ENCODE assay signal across 14 cellular contexts in the genomic region with DNA sequence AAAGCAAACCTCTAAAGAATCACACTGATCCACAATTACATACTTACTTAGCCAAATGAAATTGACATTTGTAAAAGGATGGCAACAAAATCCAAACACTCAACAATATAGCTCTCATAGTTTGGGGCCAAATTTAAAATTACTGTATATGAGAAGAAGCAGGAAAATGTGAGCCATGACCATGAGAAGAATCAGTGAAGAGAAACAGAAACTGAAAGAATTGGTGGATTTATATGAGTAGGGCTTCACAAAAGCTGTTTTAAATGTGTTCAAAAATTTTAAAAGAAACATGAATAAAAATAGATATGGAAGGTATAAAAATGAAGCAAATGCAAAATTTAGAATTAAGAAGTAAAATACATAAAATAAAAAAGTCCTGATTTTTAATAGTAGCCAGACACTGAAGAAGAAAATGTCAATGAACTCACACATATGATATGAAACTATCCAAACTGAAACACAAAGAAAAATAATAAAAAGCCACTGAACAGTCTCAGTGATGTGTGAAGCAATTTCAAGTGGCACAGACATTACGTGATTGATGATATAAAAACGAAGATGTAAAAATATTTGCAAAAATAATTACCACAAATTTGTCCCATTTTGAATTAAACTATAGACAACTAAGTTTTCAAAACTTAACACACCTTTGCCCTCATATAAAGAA.
"Had no signal": no experiment of that assay in that cellular context is flagged by ENCODE, and none has a peak within 500 bp of the region (broad histone marks: within the 10 kb centered on the region; RNA-seq: fewer than 3 reads in every experiment).

No MANE protein-coding gene starts in this region.

- H3K9me3 ChIP-seq: lower lobe of right lung, prostate gland had no signal

- H3K27me3 ChIP-seq: sigmoid colon, spleen, upper lobe of left lung had no signal

- ATAC-seq: activated naive CD4-positive, alpha-beta T cell treated with anti-CD3 and anti-CD28 coated beads, Interleukin-2, amount 50 U/mL, for 72 hours; esophagus mucosa; left colon; lower lobe of right lung; stimulated activated naive CD8-positive, alpha-beta T cell treated with anti-CD3 and anti-CD28 coated beads, Interleukin-15, amount 100 ng/mL, for 72 hours had no signal

- H3K4me1 ChIP-seq: lower lobe of right lung, prostate gland, sigmoid colon, spleen, upper lobe of left lung had no signal

- H3K27ac ChIP-seq: lower lobe of right lung, prostate gland, sigmoid colon, spleen, upper lobe of left lung had no signal

- H3K4me3 ChIP-seq: lower lobe of right lung, prostate gland, sigmoid colon, spleen, upper lobe of left lung had no signal

- H3K36me3 ChIP-seq: lower lobe of right lung, prostate gland, sigmoid colon, spleen, upper lobe of left lung had no signal

- DNase-seq: activated CD4-positive, alpha-beta T cell treated with anti-CD3 and anti-CD28 coated beads for 1 hour; activated CD4-positive, alpha-beta T cell treated with anti-CD3 and anti-CD28 coated beads, Interleukin-2, amount 50 U/mL, for 48 hours; activated T-cell treated with anti-CD3 and anti-CD28 coated beads, Interleukin-2, amount 50 U/mL, for 24 hours; left colon; lower lobe of right lung; nephron progenitor cell; sigmoid colon; spleen; stimulated activated naive CD8-positive, alpha-beta T cell treated with anti-CD3 and anti-CD28 coated beads, Interleukin-15, amount 100 ng/mL, for 72 hours; T1000; upper lobe of left lung had no signal
